ENCODE assay signal across 34 cellular contexts in genomic region chr4:6290256-6290655, GRCh38.
"Had no signal": no experiment of that assay in that cellular context is flagged by ENCODE, and none has a peak within 500 bp of the region (broad histone marks: within the 10 kb centered on the region; RNA-seq: fewer than 3 reads in every experiment).

No MANE protein-coding gene starts in this region.

- H3K36me3 ChIP-seq: MG63 had no signal

- DNase-seq: Karpas-422, Kasumi-1, MG63, MM.1S, MV-4-11, NCI-H1048, NCI-H1092, NCI-H1092 treated with DMSO at 0.1 percent for 48 hours, NCI-H1105, NCI-H1105 treated with DMSO at 0.1 percent for 48 hours, NCI-H1417, NCI-H1417 treated with DMSO at 0.1 percent for 48 hours, NCI-H1436, NCI-H1436 treated with DMSO at 0.1 percent for 48 hours, NCI-H146, NCI-H1694, NCI-H1694 treated with DMSO at 0.1 percent for 48 hours, NCI-H187, NCI-H187 treated with DMSO at 0.1 percent for 48 hours, NCI-H1930, NCI-H2029, NCI-H2029 treated with DMSO at 0.1 percent for 48 hours, NCI-H2081, NCI-H2081 treated with DMSO at 0.1 percent for 48 hours, NCI-H2107, NCI-H2171, NCI-H2171 treated with DMSO at 0.1 percent for 48 hours, NCI-H2227 treated with DMSO at 0.1 percent for 48 hours, NCI-H226, NCI-H345, NCI-H446, NCI-H446 treated with DMSO at 0.1 percent for 48 hours, NCI-H510A had no signal

- H3K27me3 ChIP-seq: MG63 had no signal

- H3K9me3 ChIP-seq: MG63 had no signal

- H3K27ac ChIP-seq: KMS-11 had no signal

- H3K4me3 ChIP-seq: MG63 had no signal
